In the genomic region with DNA sequence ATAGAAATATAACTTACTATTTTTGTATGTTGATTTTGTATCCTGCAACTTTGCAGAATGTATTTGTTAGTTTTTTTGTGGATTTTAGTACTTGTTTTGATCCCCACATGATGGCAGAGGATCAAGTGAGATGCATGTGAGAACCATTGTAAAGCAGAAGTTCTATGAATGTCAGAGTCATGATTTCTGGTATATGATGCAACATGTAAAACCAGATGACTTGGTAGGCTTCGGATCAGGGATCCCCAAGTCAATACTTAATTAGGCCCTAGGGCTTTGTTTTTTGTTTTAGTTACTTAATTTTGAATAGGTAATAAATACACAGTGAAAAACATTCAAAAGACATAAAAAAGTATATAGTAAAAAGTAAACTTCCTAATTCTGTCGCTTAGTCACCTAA, we compare ENCODE assay signal across 31 cellular contexts. TPM values are rescaled to one million over a fixed set of nuclear protein-coding genes. Genes with fewer than 3 reads are reported as not detected.
DNase-seq lines count a peak whose midpoint lies in the region; ATAC-seq and TF ChIP-seq lines count a peak whose summit lies in the region.
"Had no signal": no experiment of that assay in that cellular context is flagged by ENCODE, and none has a peak within 500 bp of the region (broad histone marks: within the 10 kb centered on the region; RNA-seq: fewer than 3 reads in every experiment).

No MANE protein-coding gene starts in this region.

- H3K27ac Mint-ChIP-seq in dendritic cell treated with granulocyte-macrophage colony-stimulating factor and Interleukin-4, amounts not matched to agents 40 ng/mL and 50 ng/mL, for 4 days, result peak overlapping the region; percentile 51
- H3K27ac Mint-ChIP-seq in HFFc6, result no peak overlapping the region
- H3K27ac Mint-ChIP-seq: H9 had no signal

- H3K4me2 ChIP-seq in GM23248 (ENCODE audit: unreplicated experiment), result no peak overlapping the region

- no peaks in the 10 kb centered on the region for H3F3A ChIP-seq in GM23248 (ENCODE audit: insufficient read depth)

- H3K27ac ChIP-seq in GM23248 (no peak overlapping the region), neutrophil (peak overlapping the region; percentile 58)
- H3K27ac ChIP-seq: parathyroid adenoma, RWPE1, spleen, transverse colon, VCaP had no signal

- H3K4me1 ChIP-seq in GM23248 (ENCODE audit: insufficient read depth) (no peaks in the 10 kb centered on the region), neutrophil (ENCODE audit: control insufficient read depth in 1 of 2, insufficient read depth in 1 of 2, low read depth in 1 of 2, low read length in 1 of 2) (no peaks in the 10 kb centered on the region)
- H3K4me1 ChIP-seq: Caco-2, parathyroid adenoma, spleen, transverse colon had no signal

- no peaks in the 10 kb centered on the region for H3K27me3 Mint-ChIP-seq in dendritic cell treated with granulocyte-macrophage colony-stimulating factor and Interleukin-4, amounts not matched to agents 40 ng/mL and 50 ng/mL, for 4 days
- H3K27me3 Mint-ChIP-seq in HFFc6 (ENCODE audit: insufficient read depth), result peaks cover 3% of the 10 kb centered on the region; the same call in 1 of the 2 replicates
- H3K27me3 Mint-ChIP-seq: activated T-cell treated with anti-CD3 and anti-CD28 coated beads, Interleukin-2, amount 50 U/mL, for 24 hours; brain had no signal

- no peaks in the 10 kb centered on the region for H3K36me3 ChIP-seq in GM23248 (ENCODE audit: low read depth)
- peaks cover 73% of the 10 kb centered on the region for H3K36me3 ChIP-seq in neutrophil

- H3K36me3 Mint-ChIP-seq in dendritic cell treated with granulocyte-macrophage colony-stimulating factor and Interleukin-4, amounts not matched to agents 40 ng/mL and 50 ng/mL, for 4 days (ENCODE audit: low read depth), result peaks cover 86% of the 10 kb centered on the region
- H3K36me3 Mint-ChIP-seq in HFFc6 (ENCODE audit: low read depth), result peaks cover 11% of the 10 kb centered on the region

- H3K79me2 ChIP-seq in GM23248 (ENCODE audit: insufficient read depth), result no peaks in the 10 kb centered on the region

- no peaks in the 10 kb centered on the region for H3K9me2 ChIP-seq in GM23248 (ENCODE audit: insufficient read depth)

- H3K4me3 ChIP-seq in GM23248 (no peak overlapping the region), NB4 (ENCODE audit: low read depth, low read length) (no peak overlapping the region), neutrophil (ENCODE audit: low read depth in 1 of 2, low read length in 1 of 2) (no peak overlapping the region), lower leg skin (ENCODE audit: low read depth, poor library complexity, severe bottlenecking) (no peak overlapping the region)
- H3K4me3 ChIP-seq: BLaER1 treated with 17β-estradiol and CSF1 and Interleukin-3, amounts not matched to agents 10 nM and 100 nM; spleen; transverse colon had no signal

- intact Hi-C loops in dendritic cell treated with granulocyte-macrophage colony-stimulating factor and Interleukin-4, amounts not matched to agents 40 ng/mL and 50 ng/mL, for 4 days (cut with micrococcal nuclease), result no loop called here
- intact Hi-C loops in lower leg skin (cut with DNase I; ENCODE audit: low total_unique reads), result no loop called here

- 67 to 70% methylated on average over 2 of the region's 2 CpGs for WGBS in GM23248 (ENCODE audit: low coverage in 1 of 2, low lambda C conversion rate in 2 of 2, missing lambda C conversion rate in 2 of 2), 2 experiments
- 73 to 77% methylated on average over 2 of the region's 2 CpGs for WGBS in lower leg skin, 2 donors

- H3K9me3 Mint-ChIP-seq in dendritic cell treated with granulocyte-macrophage colony-stimulating factor and Interleukin-4, amounts not matched to agents 40 ng/mL and 50 ng/mL, for 4 days, result no peaks in the 10 kb centered on the region
- H3K9me3 Mint-ChIP-seq in HFFc6, result no peaks in the 10 kb centered on the region
- H3K9me3 Mint-ChIP-seq: activated T-cell treated with anti-CD3 and anti-CD28 coated beads, Interleukin-2, amount 50 U/mL, for 24 hours had no signal

- TF ChIP-seq CTCF in NB4 (IDR thresholded peaks at IDR 0.05; ENCODE audit: low read depth, low read length) (no peak), neutrophil (IDR thresholded peaks at IDR 0.05) (no peak), HFFc6 (IDR thresholded peaks at IDR 0.05) (no peak), lower leg skin (IDR thresholded peaks at IDR 0.05) (no peak)

- peaks cover 9% of the 10 kb centered on the region for H3K4me1 Mint-ChIP-seq in dendritic cell treated with granulocyte-macrophage colony-stimulating factor and Interleukin-4, amounts not matched to agents 40 ng/mL and 50 ng/mL, for 4 days (ENCODE audit: low read depth)
- H3K4me1 Mint-ChIP-seq in HFFc6 (ENCODE audit: low read depth), result 0 out of 2 replicates have a peak, but pooled peaks cover 4% of the 10 kb centered on the region
- H3K4me1 Mint-ChIP-seq: H9 had no signal

- TF ChIP-seq POLR2A in NB4 (IDR thresholded peaks at IDR 0.05; ENCODE audit: extremely low read depth, insufficient read length) (no peak), lower leg skin (IDR thresholded peaks at IDR 0.05) (no peak)

- no peak for ATAC-seq in HG02798 (IDR thresholded peaks at IDR 0.05; ENCODE audit: poor library complexity, unreplicated experiment)
- ATAC-seq: right cardiac atrium had no signal

- no peak overlapping the region for H3K9ac ChIP-seq in GM23248
- H3K9ac ChIP-seq: parathyroid adenoma had no signal

- no peaks in the 10 kb centered on the region for H3K9me3 ChIP-seq in GM23248 (ENCODE audit: low read depth)
- no peaks in the 10 kb centered on the region for H3K9me3 ChIP-seq in neutrophil
- H3K9me3 ChIP-seq: spleen, transverse colon had no signal

- DNase-seq in GM23248 (peak; percentile 10), NB4 (ENCODE audit: low read depth) (peak; percentile 28), HFFc6 (no peak), NCI-H128 (lab: John Stamatoyannopoulos, UW; ENCODE audit: unreplicated experiment) (no peak), lower leg skin (ENCODE audit: low spot score in 2 of 2) (no peak)
- DNase-seq: ACHN; activated CD4-positive, alpha-beta T cell treated with anti-CD3 and anti-CD28 coated beads for 4 hours; activated gamma-delta T cell; activated T-cell treated with anti-CD3 and anti-CD28 coated beads, Interleukin-2, amount 50 U/mL, for 24 hours; Caco-2; effector CD4-positive, alpha-beta T cell; GDM1; H9; kidney glomerular epithelial cell; NCI-H1105; NCI-H2081; NCI-H345; right cardiac atrium; spleen; transverse colon had no signal

- H2AFZ ChIP-seq in GM23248, result no peak overlapping the region
- H2AFZ ChIP-seq: parathyroid adenoma had no signal

- H3K27me3 ChIP-seq in GM23248 (replicated peaks; ENCODE audit: insufficient read depth) (no peaks in the 10 kb centered on the region), neutrophil (no peaks in the 10 kb centered on the region)
- H3K27me3 ChIP-seq: BLaER1 treated with 17β-estradiol and CSF1 and Interleukin-3, amounts not matched to agents 10 nM and 100 nM; spleen; transverse colon had no signal

- in situ Hi-C loops in GM23248 (cut with MboI), result no loop called here

- no peaks in the 10 kb centered on the region for H4K20me1 ChIP-seq in GM23248 (ENCODE audit: insufficient read depth)

- no peak overlapping the region for H3K4me3 Mint-ChIP-seq in dendritic cell treated with granulocyte-macrophage colony-stimulating factor and Interleukin-4, amounts not matched to agents 40 ng/mL and 50 ng/mL, for 4 days
- no peak overlapping the region for H3K4me3 Mint-ChIP-seq in HFFc6
- H3K4me3 Mint-ChIP-seq: activated T-cell treated with anti-CD3 and anti-CD28 coated beads, Interleukin-2, amount 50 U/mL, for 24 hours; brain; H9 had no signal

RNA-seq across cellular contexts. Expression of gene ESRP2, which starts 45.8 kb away (rescaled TPM):
- total RNA-seq in GM23248 (2014; rRNA removed; shearing (Covaris generic)), result 0.32 TPM in 1 of 2 replicates, not detected in the other
- 0.34 TPM in 1 of 2 replicates, not detected in the other for polyA plus RNA-seq in GM23248 (2016; fragmentation: Nextera tagmentation; extraction: Ambion mirVana)
- total RNA-seq in HFFc6 (2021; fragmentation: NEBNext Ultra II Directional; extraction: Animal tissue kit (Norgen Biotek cat#: 25700)), result under 1 TPM in 4 of 6 experiments, not detected in 2; 0.05 to 0.14 (median 0.10) TPM
- 100 to 1,000 TPM in 2 of 4 donors, 10 to 100 TPM in 2; 84.3 to 120 (median 97.2) TPM for total RNA-seq in lower leg skin
- total RNA-seq: LHCN-M2; T-helper 2 cell treated with Interferon-gamma antibody and Interleukin-4, amounts not matched to agents 100 ng/mL and 5 ng/mL, for 36 hours had no signal
- polyA plus RNA-seq: neural cell had no signal

RNA-seq across cellular contexts. Expression of gene PLA2G15, which starts 55.1 kb away (rescaled TPM):
- total RNA-seq in GM23248 (2014; rRNA removed; shearing (Covaris generic)), result 36.2 and 47.6 TPM in 2 replicates
- 24.8 and 26.0 TPM in 2 replicates for polyA plus RNA-seq in GM23248 (2016; fragmentation: Nextera tagmentation; extraction: Ambion mirVana)
- total RNA-seq in HFFc6 (2021; fragmentation: NEBNext Ultra II Directional; extraction: Animal tissue kit (Norgen Biotek cat#: 25700)), result 10 to 100 TPM; 40.1 to 47.4 (median 44.4) TPM
- 10 to 100 TPM; 16.4 to 28.6 (median 22.3) TPM for total RNA-seq in lower leg skin

Comparison
In these comparisons a context has a peak if more than half of its experiments do, and no peak if none do; other contexts are left out.
1. DNase-seq: peak in GM23248 (single experiment) and NB4 (single experiment); none in HFFc6 (single experiment), NCI-H128 (single experiment) and lower leg skin (0 of 2).
2. RNA of gene ESRP2, which starts 45.8 kb away (total RNA-seq): 84.3 to 120 TPM in lower leg skin; 0.32 TPM in GM23248 and 0.05 to 0.14 TPM in HFFc6; every median in the first group is over 10 times any median in the second.